Comparison of ENCODE assay signal across 12 cellular contexts in genomic region chr5:126351138-126351537, GRCh38.
DNase-seq lines count a peak whose midpoint lies in the region; ATAC-seq, FAIRE-seq and TF ChIP-seq lines count a peak whose summit lies in the region.
"Had no signal": no experiment of that assay in that cellular context is flagged by ENCODE, and none has a peak within 500 bp of the region (broad histone marks: within the 10 kb centered on the region; RNA-seq: fewer than 3 reads in every experiment).

No MANE protein-coding gene starts in this region.

- no peak for TF ChIP-seq POLR2A in body of pancreas (IDR thresholded peaks at IDR 0.05)

- no peak overlapping the region for H4K91ac ChIP-seq in mesenchymal stem cell (ENCODE audit: low read length)

- ATAC-seq in body of pancreas (no peak), GM21360 (IDR thresholded peaks at IDR 0.05; ENCODE audit: unreplicated experiment) (no peak)

- no peaks in the 10 kb centered on the region for H3K9me3 Mint-ChIP-seq in chondrocyte (ENCODE audit: low read depth)

- H3K4me1 ChIP-seq in mesenchymal stem cell (ENCODE audit: control insufficient read depth, insufficient read depth, low read depth, low read length), result peaks cover 9% of the 10 kb centered on the region
- no peaks in the 10 kb centered on the region for H3K4me1 ChIP-seq in body of pancreas

- peak overlapping the region in 1 of 2 experiments; percentile 75 for H3K4ac ChIP-seq in mesenchymal stem cell (ENCODE audit: low read depth in 1 of 2, low read length in 2 of 2)

- H3K9me3 ChIP-seq in mesenchymal stem cell (ENCODE audit: control insufficient read depth, low read length) (no peaks in the 10 kb centered on the region), body of pancreas (no peaks in the 10 kb centered on the region)

- no peak overlapping the region for H3K9ac ChIP-seq in mesenchymal stem cell (ENCODE audit: low read length)

- no peaks in the 10 kb centered on the region for H3K36me3 Mint-ChIP-seq in chondrocyte (ENCODE audit: low read depth)

- H2BK15ac ChIP-seq in mesenchymal stem cell (ENCODE audit: low read depth, poor library complexity, severe bottlenecking), result no peak overlapping the region

- peak; percentile 88 for FAIRE-seq in RCC 7860 (lab: Jason Lieb, UNC)

- peak overlapping the region; percentile 88 for H3K27ac Mint-ChIP-seq in chondrocyte (ENCODE audit: unreplicated experiment)

- H3K4me3 Mint-ChIP-seq in chondrocyte (ENCODE audit: unreplicated experiment), result no peak overlapping the region

- intact Hi-C loops in body of pancreas (cut with DNase I), result loop anchor here (5.0 kb wide), 1 partner anchor 186 kb away; no protein-coding TSS in a partner anchor

- H3K14ac ChIP-seq in mesenchymal stem cell (ENCODE audit: low read length in 2 of 2), result no peak overlapping the region

- no peaks in the 10 kb centered on the region for H3K27me3 ChIP-seq in mesenchymal stem cell (ENCODE audit: control insufficient read depth in 1 of 2, insufficient read depth in 1 of 2, low read length in 2 of 2)
- no peaks in the 10 kb centered on the region for H3K27me3 ChIP-seq in body of pancreas

- H3K36me3 ChIP-seq in mesenchymal stem cell (ENCODE audit: control insufficient read depth in 1 of 2, insufficient read depth in 2 of 2, low read depth in 1 of 2, low read length in 2 of 2) (no peaks in the 10 kb centered on the region), body of pancreas (replicated peaks in 1 of 2; ENCODE audit: insufficient read depth in 1 of 2, low read depth in 2 of 2) (no peaks in the 10 kb centered on the region)

- H2BK5ac ChIP-seq in mesenchymal stem cell (ENCODE audit: low read depth, low read length, poor library complexity, severe bottlenecking), result peak overlapping the region; percentile 8

- no peak overlapping the region for H2BK120ac ChIP-seq in mesenchymal stem cell (ENCODE audit: low read depth, low read length)

- no peaks in the 10 kb centered on the region for H3K27me3 Mint-ChIP-seq in chondrocyte (ENCODE audit: low read depth)

- H3K4me3 ChIP-seq in mesenchymal stem cell (ENCODE audit: insufficient read depth in 1 of 2, low read depth in 1 of 2, low read length in 2 of 2), result no peak overlapping the region
- no peak overlapping the region for H3K4me3 ChIP-seq in body of pancreas

- peak overlapping the region in 1 of 2 experiments; percentile 4 for H2BK12ac ChIP-seq in mesenchymal stem cell (ENCODE audit: low read length in 2 of 2)

- no peak overlapping the region for H3K23ac ChIP-seq in mesenchymal stem cell (ENCODE audit: low read length in 2 of 2)

- no peak overlapping the region for H2AFZ ChIP-seq in mesenchymal stem cell (ENCODE audit: low read depth, low read length)

- H3K4me1 Mint-ChIP-seq in chondrocyte (ENCODE audit: low read depth), result peaks cover 64% of the 10 kb centered on the region

- no peak for TF ChIP-seq CTCF in chondrocyte (IDR thresholded peaks at IDR 0.05)
- no peak for TF ChIP-seq CTCF in body of pancreas (IDR thresholded peaks at IDR 0.05)

- no CpG with 5 or more reads among the region's 1 CpG for WGBS in mesenchymal stem cell
- 90 to 91% methylated on average over 1 of the region's 1 CpG for WGBS in body of pancreas, 2 donors

- H2AK5ac ChIP-seq in mesenchymal stem cell (ENCODE audit: low read length, severe bottlenecking), result peak overlapping the region; percentile 49

- DNase-seq in AG20443 (ENCODE audit: low spot score) (peak; percentile 23), RCC 7860 (ENCODE audit: low spot score) (peak; percentile 57), chondrocyte (ENCODE audit: low spot score) (no peak), mesenchymal stem cell (peak; percentile 92), body of pancreas (no peak)
- DNase-seq in activated T-cell treated with anti-CD3 and anti-CD28 coated beads, Interleukin-2, amount 50 U/mL, for 1 hour, result no peak
- no peak for DNase-seq in activated CD4-positive, alpha-beta T cell treated with anti-CD3 and anti-CD28 coated beads, Interleukin-2, amount 50 U/mL, for 48 hours
- DNase-seq: activated naive CD4-positive, alpha-beta T cell; central memory CD4-positive, alpha-beta T cell; midbrain; SIG-M5 had no signal

- H3K27ac ChIP-seq in mesenchymal stem cell (ENCODE audit: low read length, poor library complexity, severe bottlenecking), result peak overlapping the region; percentile 27
- H3K27ac ChIP-seq in body of pancreas, result no peak overlapping the region

- H4K8ac ChIP-seq in mesenchymal stem cell (ENCODE audit: low read length), result no peak overlapping the region

- no peaks in the 10 kb centered on the region for H3K79me1 ChIP-seq in mesenchymal stem cell (replicated peaks; ENCODE audit: low read length, poor library complexity, severe bottlenecking)

- H3K18ac ChIP-seq in mesenchymal stem cell (ENCODE audit: low read depth in 1 of 2, low read length in 2 of 2), result peak overlapping the region in 1 of 2 experiments; percentile 77

- H3K4me2 ChIP-seq in mesenchymal stem cell (ENCODE audit: low read length, poor library complexity, severe bottlenecking), result no peak overlapping the region

Comparison
In these comparisons a context has a peak if more than half of its experiments do, and no peak if none do; other contexts are left out.
1. DNase-seq: peak in AG20443 (single experiment), RCC 7860 (single experiment) and mesenchymal stem cell (single experiment); none in chondrocyte (single experiment), body of pancreas (0 of 4), activated T-cell treated with anti-CD3 and anti-CD28 coated beads, Interleukin-2, amount 50 U/mL, for 1 hour (single experiment) and activated CD4-positive, alpha-beta T cell treated with anti-CD3 and anti-CD28 coated beads, Interleukin-2, amount 50 U/mL, for 48 hours (0 of 2).